Comparison of ENCODE assay signal across 17 cellular contexts in the genomic region with DNA sequence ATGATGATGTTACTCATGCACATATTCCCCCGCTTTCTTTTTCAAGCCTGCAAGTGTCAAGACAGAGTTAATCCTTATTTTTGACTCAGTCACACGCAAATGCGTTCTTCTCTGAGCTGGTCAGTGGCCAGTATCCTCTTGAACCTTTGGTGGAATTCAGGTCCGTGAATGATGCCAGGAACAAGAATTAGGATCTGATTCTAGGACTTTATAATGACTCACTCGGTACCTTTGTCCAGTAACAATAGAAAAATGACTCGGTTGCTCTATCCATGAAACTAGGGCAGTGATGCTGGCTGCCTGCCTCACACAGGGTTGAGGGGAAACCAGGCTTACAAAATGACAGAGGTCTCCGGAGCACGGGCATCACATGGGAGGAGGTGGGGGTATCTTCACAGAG.
DNase-seq lines count a peak whose midpoint lies in the region; ATAC-seq and TF ChIP-seq lines count a peak whose summit lies in the region.
"Had no signal": no experiment of that assay in that cellular context is flagged by ENCODE, and none has a peak within 500 bp of the region (broad histone marks: within the 10 kb centered on the region; RNA-seq: fewer than 3 reads in every experiment).

No MANE protein-coding gene starts in this region.

- intact Hi-C loops in left ventricle myocardium superior (cut with micrococcal nuclease), result no loop called here

- H3K4me1 ChIP-seq in stomach smooth muscle (ENCODE audit: control insufficient read depth, insufficient read depth, low read length), result peaks cover 5% of the 10 kb centered on the region
- H3K4me1 ChIP-seq: lower lobe of right lung had no signal

- H3K27ac Mint-ChIP-seq in T-helper 2 cell treated with Interferon-gamma antibody and Interleukin-4, amounts not matched to agents 5 μg/mL and 100 μg/mL, for 36 hours, result no peak overlapping the region
- H3K27ac Mint-ChIP-seq: activated naive CD4-positive, alpha-beta T cell treated with anti-CD3 and anti-CD28 coated beads for 36 hours; WTC11 had no signal

- H3K27me3 ChIP-seq in stomach smooth muscle (ENCODE audit: control insufficient read depth in 1 of 2, insufficient read depth in 2 of 2, low read length in 2 of 2), result no peaks in the 10 kb centered on the region
- H3K27me3 ChIP-seq: stomach had no signal

- H3K36me3 Mint-ChIP-seq in T-helper 2 cell treated with Interferon-gamma antibody and Interleukin-4, amounts not matched to agents 5 μg/mL and 100 μg/mL, for 36 hours (ENCODE audit: low read depth), result no peaks in the 10 kb centered on the region

- no peak overlapping the region for H3K4me3 Mint-ChIP-seq in T-helper 2 cell treated with Interferon-gamma antibody and Interleukin-4, amounts not matched to agents 5 μg/mL and 100 μg/mL, for 36 hours
- H3K4me3 Mint-ChIP-seq: activated naive CD4-positive, alpha-beta T cell treated with anti-CD3 and anti-CD28 coated beads for 36 hours; central memory CD8-positive, alpha-beta T cell; WTC11 had no signal

- no peaks in the 10 kb centered on the region for H3K36me3 ChIP-seq in stomach smooth muscle (ENCODE audit: control insufficient read depth in 2 of 2, insufficient read depth in 2 of 2, low read length in 2 of 2)
- H3K36me3 ChIP-seq: lower lobe of right lung, stomach had no signal

- H3K9me3 ChIP-seq in stomach smooth muscle (ENCODE audit: control insufficient read depth in 2 of 2, low read length in 2 of 2), result no peaks in the 10 kb centered on the region
- H3K9me3 ChIP-seq: lower lobe of right lung had no signal

- no peak for TF ChIP-seq CTCF in cardiac fibroblast (IDR thresholded peaks at IDR 0.05; ENCODE audit: low read depth, low read length)

- peak; percentile 45 for ATAC-seq in left ventricle myocardium superior
- ATAC-seq: lower lobe of right lung, WTC11 had no signal

- DNase-seq in ELR (ENCODE audit: low read depth) (peak; percentile 10), cardiac fibroblast (ENCODE audit: low read depth in 2 of 2) (peak; percentile 77 to 80), left ventricle myocardium superior (no peak), NCI-H187 (lab: John Stamatoyannopoulos, UW) (no peak)
- no peak for DNase-seq in stimulated activated CD4-positive, alpha-beta T cell treated with anti-CD3 and anti-CD28 coated beads, Interleukin-1b, Interleukin-23, amount 100 ng/mL, for 48 hours
- DNase-seq in activated CD4-positive, alpha-beta T cell treated with anti-CD3 and anti-CD28 coated beads for 48 hours, result no peak
- no peak for DNase-seq in T-helper 2 cell treated with Interferon-gamma antibody and Interleukin-4, amounts not matched to agents 5 μg/mL and 100 μg/mL, for 36 hours (ENCODE audit: low spot score)
- DNase-seq: activated naive CD4-positive, alpha-beta T cell treated with anti-CD3 and anti-CD28 coated beads for 36 hours; lower lobe of right lung; NCI-H2029; NCI-H748 treated with DMSO at 0.1 percent for 48 hours; stomach had no signal

- no peak overlapping the region for H3K27ac ChIP-seq in stomach smooth muscle (ENCODE audit: low read length)
- H3K27ac ChIP-seq: C4-2B, lower lobe of right lung had no signal

- H3K27me3 Mint-ChIP-seq in T-helper 2 cell treated with Interferon-gamma antibody and Interleukin-4, amounts not matched to agents 5 μg/mL and 100 μg/mL, for 36 hours (ENCODE audit: low read depth), result peaks cover 2% of the 10 kb centered on the region

- peaks cover 8% of the 10 kb centered on the region for H3K9me3 Mint-ChIP-seq in T-helper 2 cell treated with Interferon-gamma antibody and Interleukin-4, amounts not matched to agents 5 μg/mL and 100 μg/mL, for 36 hours
- H3K9me3 Mint-ChIP-seq: central memory CD8-positive, alpha-beta T cell had no signal

- no peak overlapping the region for H3K9ac ChIP-seq in stomach smooth muscle (ENCODE audit: low read length in 2 of 2)

- H3K4me1 Mint-ChIP-seq in T-helper 2 cell treated with Interferon-gamma antibody and Interleukin-4, amounts not matched to agents 5 μg/mL and 100 μg/mL, for 36 hours (ENCODE audit: low read depth), result no peaks in the 10 kb centered on the region
- H3K4me1 Mint-ChIP-seq: central memory CD8-positive, alpha-beta T cell had no signal

- no peak overlapping the region for H3K4me3 ChIP-seq in cardiac fibroblast (replicated peaks in 1 of 2; ENCODE audit: low read depth in 2 of 2, low read length in 2 of 2)
- H3K4me3 ChIP-seq in stomach smooth muscle (ENCODE audit: low read length in 2 of 2), result peak overlapping the region; percentile 9 to 54
- H3K4me3 ChIP-seq: lower lobe of right lung, smooth muscle cell, stomach had no signal

Comparison
In these comparisons a context has a peak if more than half of its experiments do, and no peak if none do; other contexts are left out.
1. DNase-seq: peak in ELR (single experiment) and cardiac fibroblast (2 of 2); none in left ventricle myocardium superior (single experiment), NCI-H187 (0 of 2), stimulated activated CD4-positive, alpha-beta T cell treated with anti-CD3 and anti-CD28 coated beads, Interleukin-1b, Interleukin-23, amount 100 ng/mL, for 48 hours (single experiment), activated CD4-positive, alpha-beta T cell treated with anti-CD3 and anti-CD28 coated beads for 48 hours (single experiment) and T-helper 2 cell treated with Interferon-gamma antibody and Interleukin-4, amounts not matched to agents 5 μg/mL and 100 μg/mL, for 36 hours (single experiment).
2. H3K4me3 ChIP-seq: peak in stomach smooth muscle (2 of 2); none in cardiac fibroblast (0 of 2).